In genomic region chr1:209714338-209714737, GRCh38 we compare ENCODE assay signal across 33 cellular contexts. TPM values are rescaled to one million over a fixed set of nuclear protein-coding genes. Genes with fewer than 3 reads are reported as not detected.
DNase-seq lines count a peak whose midpoint lies in the region; ATAC-seq and TF ChIP-seq lines count a peak whose summit lies in the region.
"Had no signal": no experiment of that assay in that cellular context is flagged by ENCODE, and none has a peak within 500 bp of the region (broad histone marks: within the 10 kb centered on the region; RNA-seq: fewer than 3 reads in every experiment).

No MANE protein-coding gene starts in this region.

- BruUV-seq in mammary epithelial cell (replicated peaks; lab: Mats Ljungman, UMichigan): no TSS peak

- peaks cover 2% of the 10 kb centered on the region for H3K36me3 Mint-ChIP-seq in activated T-cell treated with anti-CD3 and anti-CD28 coated beads, Interleukin-2, amount 50 U/mL, for 4 hours (ENCODE audit: insufficient read depth)
- H3K36me3 Mint-ChIP-seq in activated CD4-positive, alpha-beta memory T cell treated with anti-CD3 and anti-CD28 coated beads, Interleukin-2, amount 10 ng/mL, durations not matched to agents 7 days and 5 days (ENCODE audit: low read depth): peaks cover 8% of the 10 kb centered on the region
- H3K36me3 Mint-ChIP-seq: mesothelial cell of epicardium, naive B cell had no signal

- H3K27me3 ChIP-seq in mammary epithelial cell (ENCODE audit: insufficient read depth, low read length): no peaks in the 10 kb centered on the region
- peaks cover 3% of the 10 kb centered on the region for H3K27me3 ChIP-seq in SJCRH30
- H3K27me3 ChIP-seq: thyroid gland had no signal

- H3K27ac Mint-ChIP-seq in activated CD4-positive, alpha-beta memory T cell treated with anti-CD3 and anti-CD28 coated beads, Interleukin-2, amount 10 ng/mL, durations not matched to agents 7 days and 5 days: peak overlapping the region; percentile 59
- H3K27ac Mint-ChIP-seq: HFFc6, mesothelial cell of epicardium had no signal

- peaks cover 42% of the 10 kb centered on the region for H3K4me1 Mint-ChIP-seq in activated T-cell treated with anti-CD3 and anti-CD28 coated beads, Interleukin-2, amount 50 U/mL, for 4 hours (ENCODE audit: low read depth)
- peaks cover 58% of the 10 kb centered on the region for H3K4me1 Mint-ChIP-seq in activated CD4-positive, alpha-beta memory T cell treated with anti-CD3 and anti-CD28 coated beads, Interleukin-2, amount 10 ng/mL, durations not matched to agents 7 days and 5 days
- H3K4me1 Mint-ChIP-seq: naive B cell had no signal

- dilution Hi-C loops in mammary epithelial cell (cut with HindIII; ENCODE audit: low sequenced_read_pairs): no loop called here

- ATAC-seq in activated T-cell treated with anti-CD3 and anti-CD28 coated beads, Interleukin-2, amount 50 U/mL, for 4 hours: no peak
- no peak for ATAC-seq in GM18909 (IDR thresholded peaks at IDR 0.05; ENCODE audit: poor library complexity, unreplicated experiment)
- ATAC-seq: effector memory CD8-positive, alpha-beta T cell; PC-3; right cardiac atrium had no signal

- H3K36me3 ChIP-seq in mammary epithelial cell (ENCODE audit: insufficient read depth, low read length) (no peaks in the 10 kb centered on the region), SJCRH30 (no peaks in the 10 kb centered on the region)
- H3K36me3 ChIP-seq: BE2C, thyroid gland had no signal

- no peaks in the 10 kb centered on the region for H3K9me3 Mint-ChIP-seq in activated T-cell treated with anti-CD3 and anti-CD28 coated beads, Interleukin-2, amount 50 U/mL, for 4 hours
- no peaks in the 10 kb centered on the region for H3K9me3 Mint-ChIP-seq in activated CD4-positive, alpha-beta memory T cell treated with anti-CD3 and anti-CD28 coated beads, Interleukin-2, amount 10 ng/mL, durations not matched to agents 7 days and 5 days
- H3K9me3 Mint-ChIP-seq: effector memory CD8-positive, alpha-beta T cell; HFFc6 had no signal

- CTCF ChIA-PET in activated CD4-positive, alpha-beta memory T cell treated with anti-CD3 and anti-CD28 coated beads, Interleukin-2, amount 10 ng/mL, durations not matched to agents 7 days and 5 days (lab: Charles Lee): interaction anchor here (0.7 to 1.1 kb wide), 3 partner anchors 21 to 149 kb away, joined by 3 read pairs; no protein-coding TSS in a partner anchor
- CTCF ChIA-PET in mammary epithelial cell (lab: Charles Lee; ENCODE audit: low non-redundant PET): no interaction called here

- H3K4me3 Mint-ChIP-seq in activated T-cell treated with anti-CD3 and anti-CD28 coated beads, Interleukin-2, amount 50 U/mL, for 4 hours: peak overlapping the region; percentile 54
- H3K4me3 Mint-ChIP-seq in activated CD4-positive, alpha-beta memory T cell treated with anti-CD3 and anti-CD28 coated beads, Interleukin-2, amount 10 ng/mL, durations not matched to agents 7 days and 5 days: peak overlapping the region; percentile 9
- H3K4me3 Mint-ChIP-seq: effector memory CD8-positive, alpha-beta T cell; HFFc6; mesothelial cell of epicardium; naive B cell had no signal

- TF ChIP-seq CTCF in mammary epithelial cell (conservative IDR thresholded peaks at IDR 0.05 in 1 of 2, IDR thresholded peaks at IDR 0.05 in 1 of 2; ENCODE audit: extremely low read depth in 1 of 2, insufficient read depth in 1 of 2, low read depth in 1 of 2, low read length in 2 of 2): no peak

- no peak overlapping the region for H3K27ac ChIP-seq in mammary epithelial cell (ENCODE audit: insufficient read depth, low read depth, low read length)
- no peak overlapping the region for H3K27ac ChIP-seq in SJCRH30
- H3K27ac ChIP-seq: coronary artery, thyroid gland had no signal

- H3K79me2 ChIP-seq in mammary epithelial cell (ENCODE audit: insufficient read depth, low read length): no peaks in the 10 kb centered on the region

- H2AFZ ChIP-seq in mammary epithelial cell (ENCODE audit: low read depth, low read length): peak overlapping the region; percentile 43

- DNase-seq in activated T-cell treated with anti-CD3 and anti-CD28 coated beads, Interleukin-2, amount 50 U/mL, for 4 hours: no peak
- DNase-seq in activated T-cell treated with anti-CD3 and anti-CD28 coated beads for 4 hours (no peak), mammary epithelial cell (no peak), pons (ENCODE audit: low spot score) (peak; percentile 93), SJCRH30 (no peak)
- DNase-seq in activated CD4-positive, alpha-beta memory T cell treated with anti-CD3 and anti-CD28 coated beads, Interleukin-2, amount 10 ng/mL, durations not matched to agents 7 days and 5 days: no peak
- DNase-seq: ACHN; activated gamma-delta T cell; BE2C; DMS 273 treated with DMSO at 0.1 percent for 48 hours; effector memory CD8-positive, alpha-beta T cell; EL; HFFc6; Kasumi-1; MV-4-11; naive B cell; NCI-H1436; NCI-H2081; NCI-H2227 treated with DMSO at 0.1 percent for 48 hours; NCI-H526 treated with DMSO at 0.1 percent for 48 hours; NK-92 treated with Interleukin-12 subunit alpha and Interleukin-12 subunit beta, amount 100 ng/mL, for 24 hours; PC-3; posterior cingulate gyrus; right cardiac atrium; SK-N-SH; stimulated activated naive CD4-positive, alpha-beta T cell treated with Interleukin-2 at 50 U/mL for 16 hours; thyroid gland had no signal

- H3K9me3 ChIP-seq in mammary epithelial cell (replicated peaks; ENCODE audit: insufficient read depth, low read length): no peaks in the 10 kb centered on the region
- H3K9me3 ChIP-seq in SJCRH30 (replicated peaks): no peaks in the 10 kb centered on the region
- H3K9me3 ChIP-seq: BE2C, SK-N-SH, thyroid gland had no signal

- H3K4me1 ChIP-seq in mammary epithelial cell (ENCODE audit: insufficient read depth, low read length): peaks cover 3% of the 10 kb centered on the region
- no peaks in the 10 kb centered on the region for H3K4me1 ChIP-seq in SJCRH30
- H3K4me1 ChIP-seq: BE2C, thyroid gland had no signal

- in situ Hi-C loops in mammary epithelial cell (cut with MboI; ENCODE audit: low sequenced_read_pairs in 2 of 2): no loop called here

- 33% methylated on average over 2 of the region's 2 CpGs for WGBS in mammary epithelial cell (ENCODE audit: low coverage, missing lambda C conversion rate)

- H4K20me1 ChIP-seq in mammary epithelial cell (ENCODE audit: insufficient read depth, low read length): no peaks in the 10 kb centered on the region

- intact Hi-C loops in mammary epithelial cell (cut with micrococcal nuclease): no loop called here

- H3K4me3 ChIP-seq in mammary epithelial cell (replicated peaks in 1 of 3; ENCODE audit: insufficient read depth in 1 of 3, low read depth in 2 of 3, low read length in 3 of 3) (no peak overlapping the region), SJCRH30 (no peak overlapping the region)
- H3K4me3 ChIP-seq: coronary artery, smooth muscle cell, thyroid gland had no signal

- no peak overlapping the region for H3K4me2 ChIP-seq in mammary epithelial cell (ENCODE audit: insufficient read depth, low read depth, low read length)
- H3K4me2 ChIP-seq: SK-N-SH, smooth muscle cell had no signal

- H3K9ac ChIP-seq in mammary epithelial cell (ENCODE audit: insufficient read depth, low read length): no peak overlapping the region
- H3K9ac ChIP-seq: SK-N-SH had no signal

- H3K27me3 Mint-ChIP-seq in activated T-cell treated with anti-CD3 and anti-CD28 coated beads, Interleukin-2, amount 50 U/mL, for 4 hours (ENCODE audit: low read depth): no peaks in the 10 kb centered on the region
- H3K27me3 Mint-ChIP-seq in activated CD4-positive, alpha-beta memory T cell treated with anti-CD3 and anti-CD28 coated beads, Interleukin-2, amount 10 ng/mL, durations not matched to agents 7 days and 5 days: no peaks in the 10 kb centered on the region
- H3K27me3 Mint-ChIP-seq: effector memory CD8-positive, alpha-beta T cell had no signal

- POLR2A ChIA-PET in activated CD4-positive, alpha-beta memory T cell treated with anti-CD3 and anti-CD28 coated beads, Interleukin-2, amount 10 ng/mL, durations not matched to agents 7 days and 5 days (lab: Charles Lee): no interaction called here

RNA-seq across cellular contexts. Expression of gene HSD11B1, which starts 9.7 kb away (rescaled TPM):
- total RNA-seq in activated T-cell treated with anti-CD3 and anti-CD28 coated beads, Interleukin-2, amount 50 U/mL, for 4 hours: 1 to 10 TPM; 2.6 to 8.7 (median 2.7) TPM
- total RNA-seq in activated CD4-positive, alpha-beta memory T cell treated with anti-CD3 and anti-CD28 coated beads, Interleukin-2, amount 10 ng/mL, durations not matched to agents 7 days and 5 days: 10 to 100 TPM in 1 of 2 experiments, 1 to 10 TPM in 1; 8.7 to 11.4 TPM
- not detected for total RNA-seq in mammary epithelial cell
- 0.65 TPM for polyA plus RNA-seq in mammary epithelial cell
- not detected for polyA minus RNA-seq in mammary epithelial cell
- total RNA-seq in SJCRH30 (2014; rRNA removed; shearing (Covaris generic)): not detected in 2 replicates
- total RNA-seq: H1, HFFc6, mesothelial cell of epicardium, PC-3, smooth muscle cell had no signal
- polyA plus RNA-seq: H1, smooth muscle cell had no signal

RNA-seq across cellular contexts. Expression of gene G0S2, which starts 39.1 kb away (rescaled TPM):
- total RNA-seq in activated T-cell treated with anti-CD3 and anti-CD28 coated beads, Interleukin-2, amount 50 U/mL, for 4 hours: 10 to 100 TPM; 16.3 to 55.6 (median 39.0) TPM
- 1 to 10 TPM; 7.3 to 7.6 TPM for total RNA-seq in activated CD4-positive, alpha-beta memory T cell treated with anti-CD3 and anti-CD28 coated beads, Interleukin-2, amount 10 ng/mL, durations not matched to agents 7 days and 5 days
- 10 to 100 TPM in 1 of 2 donors, 1 to 10 TPM in 1; 8.2 to 35.9 TPM for total RNA-seq in mammary epithelial cell
- 20.8 TPM for polyA plus RNA-seq in mammary epithelial cell
- polyA minus RNA-seq in mammary epithelial cell: not detected
- 1.3 and 1.8 TPM in 2 replicates for total RNA-seq in SJCRH30 (2014; rRNA removed; shearing (Covaris generic))

RNA-seq across cellular contexts. Expression of gene TRAF3IP3, which starts 41.5 kb away (rescaled TPM):
- total RNA-seq in activated T-cell treated with anti-CD3 and anti-CD28 coated beads, Interleukin-2, amount 50 U/mL, for 4 hours: 100 to 1,000 TPM in 1 of 3 donors, 10 to 100 TPM in 2; 59.0 to 109 (median 85.2) TPM
- 100 to 1,000 TPM; 421 to 422 TPM for total RNA-seq in activated CD4-positive, alpha-beta memory T cell treated with anti-CD3 and anti-CD28 coated beads, Interleukin-2, amount 10 ng/mL, durations not matched to agents 7 days and 5 days
- under 1 TPM in 1 of 2 donors, not detected in 1; 0.28 TPM for total RNA-seq in mammary epithelial cell
- polyA plus RNA-seq in mammary epithelial cell: not detected
- polyA minus RNA-seq in mammary epithelial cell: not detected
- 0.06 TPM in 1 of 2 replicates, not detected in the other for total RNA-seq in SJCRH30 (2014; rRNA removed; shearing (Covaris generic))
- total RNA-seq: epithelial cell of proximal tubule, H1, PC-3 had no signal
- polyA plus RNA-seq: H1, smooth muscle cell had no signal

Comparison
In these comparisons a context has a peak if more than half of its experiments do, and no peak if none do; other contexts are left out.
1. RNA of gene TRAF3IP3, which starts 41.5 kb away (total RNA-seq): 421 to 422 TPM in activated CD4-positive, alpha-beta memory T cell treated with anti-CD3 and anti-CD28 coated beads, Interleukin-2, amount 10 ng/mL, durations not matched to agents 7 days and 5 days and 59.0 to 109 TPM in activated T-cell treated with anti-CD3 and anti-CD28 coated beads, Interleukin-2, amount 50 U/mL, for 4 hours; 0.28 TPM in mammary epithelial cell and 0.06 TPM in SJCRH30; every median in the first group is over 10 times any median in the second.